Comparison of ENCODE assay signal across 14 cellular contexts in genomic region chr20:63095718-63096654, GRCh38.
DNase-seq lines count a peak whose midpoint lies in the region; ATAC-seq and TF ChIP-seq lines count a peak whose summit lies in the region.
"Had no signal": no experiment of that assay in that cellular context is flagged by ENCODE, and none has a peak within 500 bp of the region (broad histone marks: within the 10 kb centered on the region; RNA-seq: fewer than 3 reads in every experiment).

No MANE protein-coding gene starts in this region.

- POLR2A ChIA-PET in WTC11 (lab: Charles Lee) (interaction anchor here (0.6 kb wide), 1 partner anchor 571 kb away, joined by 5 read pairs; no protein-coding TSS in a partner anchor), A673 (lab: Charles Lee; ENCODE audit: low non-redundant PET) (no interaction called here)

- BruUV-seq in A673 (replicated peaks; lab: Mats Ljungman, UMichigan): no TSS peak

- no peak for TF ChIP-seq CTCF in WTC11 (IDR thresholded peaks at IDR 0.05)
- no peak for TF ChIP-seq CTCF in left lung (IDR thresholded peaks at IDR 0.05)
- no peak for TF ChIP-seq CTCF in type B pancreatic cell (conservative IDR thresholded peaks at IDR 0.05)
- TF ChIP-seq CTCF in A673 (conservative IDR thresholded peaks at IDR 0.05; ENCODE audit: low read depth, low read length): no peak

- H3K4me3 ChIP-seq in left lung (no peak overlapping the region), A673 (ENCODE audit: low read depth, low read length, poor library complexity, severe bottlenecking) (no peak overlapping the region)
- H3K4me3 ChIP-seq: ascending aorta had no signal

- intact Hi-C loops in activated naive CD4-positive, alpha-beta T cell treated with anti-CD3 and anti-CD28 coated beads for 36 hours (cut with micrococcal nuclease): no loop called here
- intact Hi-C loops in left lung (cut with DNase I): no loop called here
- intact Hi-C loops in A673 (cut with micrococcal nuclease; ENCODE audit: unreplicated experiment): no loop called here

- H3K4me1 ChIP-seq in left lung (no peaks in the 10 kb centered on the region), A673 (ENCODE audit: insufficient read depth, low read length, poor library complexity, severe bottlenecking) (no peaks in the 10 kb centered on the region)
- H3K4me1 ChIP-seq: ascending aorta had no signal

- H3K27ac Mint-ChIP-seq in activated naive CD4-positive, alpha-beta T cell treated with anti-CD3 and anti-CD28 coated beads for 36 hours: no peak overlapping the region
- H3K27ac Mint-ChIP-seq in WTC11 (no peak overlapping the region), type B pancreatic cell (no peak overlapping the region)

- H3K9me3 ChIP-seq in left lung: no peaks in the 10 kb centered on the region
- no peaks in the 10 kb centered on the region for H3K9me3 ChIP-seq in A673 (ENCODE audit: low read depth, low read length, poor library complexity, severe bottlenecking)
- H3K9me3 ChIP-seq: ascending aorta, neutrophil had no signal

- no peaks in the 10 kb centered on the region for H3K4me1 Mint-ChIP-seq in activated naive CD4-positive, alpha-beta T cell treated with anti-CD3 and anti-CD28 coated beads for 36 hours (ENCODE audit: low read depth)
- H3K4me1 Mint-ChIP-seq in WTC11 (peaks cover 5% of the 10 kb centered on the region; the same call in 1 of the 2 replicates), type B pancreatic cell (ENCODE audit: unreplicated experiment) (no peaks in the 10 kb centered on the region)

- ATAC-seq in WTC11 (no peak), left lung (no peak), GM21526 (IDR thresholded peaks at IDR 0.05; ENCODE audit: low FRiP score, unreplicated experiment) (no peak)

- no peaks in the 10 kb centered on the region for H3K36me3 Mint-ChIP-seq in activated naive CD4-positive, alpha-beta T cell treated with anti-CD3 and anti-CD28 coated beads for 36 hours (ENCODE audit: low read depth)
- no peaks in the 10 kb centered on the region for H3K36me3 Mint-ChIP-seq in WTC11
- no peaks in the 10 kb centered on the region for H3K36me3 Mint-ChIP-seq in type B pancreatic cell

- H3K4me3 Mint-ChIP-seq in activated naive CD4-positive, alpha-beta T cell treated with anti-CD3 and anti-CD28 coated beads for 36 hours: no peak overlapping the region
- H3K4me3 Mint-ChIP-seq in WTC11 (no peak overlapping the region), type B pancreatic cell (no peak overlapping the region)

- H3K27me3 Mint-ChIP-seq in activated naive CD4-positive, alpha-beta T cell treated with anti-CD3 and anti-CD28 coated beads for 36 hours (ENCODE audit: low read depth): peaks cover 12% of the 10 kb centered on the region
- H3K27me3 Mint-ChIP-seq in WTC11 (ENCODE audit: low read depth): no peaks in the 10 kb centered on the region; the same call in 1 of the 2 replicates
- H3K27me3 Mint-ChIP-seq in type B pancreatic cell: peaks cover 39% of the 10 kb centered on the region

- H3K9me3 Mint-ChIP-seq in activated naive CD4-positive, alpha-beta T cell treated with anti-CD3 and anti-CD28 coated beads for 36 hours: no peaks in the 10 kb centered on the region
- H3K9me3 Mint-ChIP-seq in WTC11: no peaks in the 10 kb centered on the region
- no peaks in the 10 kb centered on the region for H3K9me3 Mint-ChIP-seq in type B pancreatic cell

- CTCF ChIA-PET in activated naive CD4-positive, alpha-beta T cell treated with anti-CD3 and anti-CD28 coated beads for 36 hours (lab: Charles Lee): interaction anchor here (0.6 to 0.7 kb wide), 2 partner anchors 108 to 1202 kb away, joined by 3 read pairs; no protein-coding TSS in a partner anchor
- CTCF ChIA-PET in WTC11 (lab: Charles Lee): interaction anchor here (1.0 kb wide), 1 partner anchor 40 kb away, joined by 5 read pairs; no protein-coding TSS in a partner anchor
- CTCF ChIA-PET in A673 (lab: Charles Lee): no interaction called here

- peak; percentile 2 for DNase-seq in activated naive CD4-positive, alpha-beta T cell treated with anti-CD3 and anti-CD28 coated beads for 36 hours
- DNase-seq in activated naive CD4-positive, alpha-beta T cell (lab: John Stamatoyannopoulos, UW): no peak
- DNase-seq in WTC11 (ENCODE audit: low spot score) (peak; percentile 6), left lung (peak; percentile 26 to 67), type B pancreatic cell (ENCODE audit: extremely low spot score, unreplicated experiment) (peak; percentile 59), SK-N-DZ (ENCODE audit: low spot score) (no peak), A673 (ENCODE audit: low spot score) (no peak)
- DNase-seq: DMS 273 treated with DMSO at 0.1 percent for 48 hours; NCI-H2227 treated with DMSO at 0.1 percent for 48 hours; small intestine; stimulated activated naive CD4-positive, alpha-beta T cell treated with Interleukin-2 at 50 U/mL for 16 hours had no signal

- H3K27ac ChIP-seq in left lung: no peak overlapping the region
- no peak overlapping the region for H3K27ac ChIP-seq in A673 (ENCODE audit: low read depth, low read length, poor library complexity, severe bottlenecking)
- H3K27ac ChIP-seq: ascending aorta, neutrophil had no signal

- H3K36me3 ChIP-seq in left lung: no peaks in the 10 kb centered on the region
- H3K36me3 ChIP-seq in A673 (ENCODE audit: insufficient read depth, low read length, poor library complexity, severe bottlenecking): no peaks in the 10 kb centered on the region
- H3K36me3 ChIP-seq: ascending aorta, neutrophil had no signal

- H3K27me3 ChIP-seq in left lung (peaks cover 0 to 91% of the 10 kb centered on the region in 2 donors), A673 (replicated peaks; ENCODE audit: insufficient read depth, low read depth, low read length, poor library complexity) (peaks cover 71% of the 10 kb centered on the region)
- H3K27me3 ChIP-seq: ascending aorta had no signal

TF ChIP-seq in WTC11, 78 proteins besides CTCF, POLR2A, EP300 and RAD21:
- TF ChIP-seq IRF1 (CRISPR knock-in tag; IDR thresholded peaks at IDR 0.05) (no peak), USF2 (CRISPR knock-in tag; IDR thresholded peaks at IDR 0.05) (0 out of 2 replicates have a peak, but pooled peaks have one; percentile 12)

Comparison
In these comparisons a context has a peak if more than half of its experiments do, and no peak if none do; other contexts are left out.
1. DNase-seq: peak in activated naive CD4-positive, alpha-beta T cell treated with anti-CD3 and anti-CD28 coated beads for 36 hours (single experiment), WTC11 (single experiment), left lung (2 of 2) and type B pancreatic cell (single experiment); none in activated naive CD4-positive, alpha-beta T cell (0 of 4), SK-N-DZ (single experiment) and A673 (single experiment).